ENCODE assay signal across 24 cellular contexts in the genomic region with DNA sequence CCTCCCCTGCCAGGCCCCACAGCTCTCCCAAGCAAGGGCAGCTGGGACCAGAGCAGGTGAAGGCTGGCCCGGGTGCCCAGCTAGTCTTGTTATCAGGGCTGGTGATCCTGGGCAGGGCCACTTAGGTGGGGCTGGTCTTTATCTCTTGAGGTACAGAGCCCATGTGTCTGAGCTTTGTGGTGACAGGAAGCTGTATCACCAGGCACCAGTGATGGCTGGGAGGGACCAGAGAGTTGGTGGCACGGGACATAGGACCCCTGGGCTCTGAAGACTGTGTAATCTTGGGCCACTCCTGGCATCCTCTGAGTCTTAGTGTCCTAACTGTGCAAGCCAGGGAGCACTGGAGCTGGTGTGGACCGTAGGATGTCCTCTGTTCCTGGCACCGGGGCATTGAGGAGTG. TPM values are rescaled to one million over a fixed set of nuclear protein-coding genes. Genes with fewer than 3 reads are reported as not detected.
"Had no signal": no experiment of that assay in that cellular context is flagged by ENCODE, and none has a peak within 500 bp of the region (broad histone marks: within the 10 kb centered on the region; RNA-seq: fewer than 3 reads in every experiment).

No MANE protein-coding gene starts in this region.

- H3K4me1 ChIP-seq: body of pancreas had no signal

- FAIRE-seq: islet of Langerhans had no signal

- DNase-seq: activated CD4-positive, alpha-beta memory T cell treated with anti-CD3 and anti-CD28 coated beads, Interleukin-2, amount 10 ng/mL, durations not matched to agents 7 days and 5 days; activated CD4-positive, alpha-beta T cell treated with anti-CD3 and anti-CD28 coated beads, Interleukin-2, amount 10 ng/mL, durations not matched to agents 24 days and 14 days; activated effector memory CD4-positive, alpha-beta T cell treated with Interleukin-2 at 50 U/mL for 16 hours; activated naive CD4-positive, alpha-beta T cell treated with anti-CD3 and anti-CD28 coated beads, Interleukin-2, amount 10 ng/mL, durations not matched to agents 7 days and 5 days; activated T-cell treated with anti-CD3 and anti-CD28 coated beads, Interleukin-2, amount 50 U/mL, for 72 hours; anterior cingulate cortex; body of pancreas; foreskin fibroblast; hippocampal formation; left ventricle myocardium superior; retina; sigmoid colon; stimulated activated CD4-positive, alpha-beta T cell treated with anti-CD3 and anti-CD28 coated beads, Interleukin-4, amount 100 ng/mL, for 1 hour; stimulated activated naive CD8-positive, alpha-beta T cell treated with anti-CD3 and anti-CD28 coated beads, Interleukin-15, Interleukin-2, amounts not matched to agents 100 U/mL and 50 U/mL, for 24 hours; T1000 had no signal

- ATAC-seq: activated CD4-positive, CD25-positive, alpha-beta regulatory T cell treated with anti-CD3 and anti-CD28 coated beads, Interleukin-2, amount 50 U/mL, for 24 hours; activated T-cell treated with anti-CD3 and anti-CD28 coated beads, Interleukin-2, amount 50 U/mL, for 72 hours; body of pancreas; left ventricle myocardium superior; stimulated activated naive CD8-positive, alpha-beta T cell treated with anti-CD3 and anti-CD28 coated beads, Interleukin-15, Interleukin-2, amounts not matched to agents 100 U/mL and 50 U/mL, for 24 hours had no signal

- H3K27me3 ChIP-seq: body of pancreas, cardiac muscle cell, sigmoid colon had no signal

- H3K36me3 ChIP-seq: cardiac muscle cell, sigmoid colon had no signal

- H3K9me3 ChIP-seq: body of pancreas, sigmoid colon had no signal

- H3K4me3 ChIP-seq: body of pancreas, cardiac muscle cell, sigmoid colon had no signal

- H3K27ac ChIP-seq: body of pancreas, cardiac muscle cell, VCaP had no signal

RNA-seq across cellular contexts. Expression of a gene that starts 12.8 kb away (rescaled TPM):
- total RNA-seq: activated CD4-positive, alpha-beta memory T cell treated with anti-CD3 and anti-CD28 coated beads, Interleukin-2, amount 10 ng/mL, durations not matched to agents 7 days and 5 days; activated CD4-positive, alpha-beta T cell treated with anti-CD3 and anti-CD28 coated beads, Interleukin-2, amount 10 ng/mL, durations not matched to agents 24 days and 14 days; activated T-cell treated with anti-CD3 and anti-CD28 coated beads, Interleukin-2, amount 50 U/mL, for 72 hours; cardiac muscle cell; chondrocyte; glomerular endothelial cell; natural killer cell treated with Interleukin-12 subunit alpha and Interleukin-12 subunit beta and Interleukin-15 and Interleukin-18, amount 100 ng/mL, for 72 hours; osteocyte; progenitor cell of endocrine pancreas had no signal
- polyA plus RNA-seq: cardiac muscle cell had no signal
